Comparison of ENCODE assay signal across 8 cellular contexts in genomic region chr17:58517378-58517927, GRCh38. TPM values are rescaled to one million over a fixed set of nuclear protein-coding genes. Genes with fewer than 3 reads are reported as not detected.
DNase-seq lines count a peak whose midpoint lies in the region; ATAC-seq and TF ChIP-seq lines count a peak whose summit lies in the region.

No MANE protein-coding gene starts in this region.

- intact Hi-C loops in adrenal gland (cut with DNase I) (no loop called here), lower leg skin (cut with DNase I; ENCODE audit: low total_unique reads) (no loop called here), vagina (cut with DNase I) (loop anchor here (5.0 kb wide), 1 partner anchor 1540 kb away; the partner anchor contains the start of gene SCPEP1)

- H3K9me3 Mint-ChIP-seq in stimulated activated naive CD8-positive, alpha-beta T cell treated with anti-CD3 and anti-CD28 coated beads, Interleukin-15, Interleukin-2, amounts not matched to agents 100 ng/mL and 50 ng/mL, for 24 hours: no peaks in the 10 kb centered on the region

- peaks cover 0 to 17% of the 10 kb centered on the region in 2 donors for H3K36me3 ChIP-seq in adrenal gland (replicated peaks in 1 of 2)
- H3K36me3 ChIP-seq in vagina: peaks cover 0 to 2% of the 10 kb centered on the region in 2 donors

- H3K4me3 Mint-ChIP-seq in stimulated activated naive CD8-positive, alpha-beta T cell treated with anti-CD3 and anti-CD28 coated beads, Interleukin-15, Interleukin-2, amounts not matched to agents 100 ng/mL and 50 ng/mL, for 24 hours: peak overlapping the region; percentile 93

- POLR2A ChIA-PET in GM10248 (lab: Yijun Ruan, JAX): interaction anchor here (0.6 to 1.8 kb wide), 3 partner anchors 12 to 140 kb away, joined by 4 to 6 read pairs (median 5); no protein-coding TSS in a partner anchor

- DNase-seq in stimulated activated naive CD8-positive, alpha-beta T cell treated with anti-CD3 and anti-CD28 coated beads, Interleukin-15, Interleukin-2, amounts not matched to agents 100 U/mL and 50 U/mL, for 24 hours: no peak
- no peak for DNase-seq in adrenal gland
- DNase-seq in lower leg skin (ENCODE audit: low spot score in 2 of 2): no peak
- DNase-seq in vagina (ENCODE audit: extremely low spot score in 2 of 2): no peak
- DNase-seq in GM10248 (ENCODE audit: extremely low spot score): no peak
- no peak for DNase-seq in dermis blood vessel endothelial cell

- no peak for TF ChIP-seq CTCF in adrenal gland (IDR thresholded peaks at IDR 0.05)
- TF ChIP-seq CTCF in lower leg skin (IDR thresholded peaks at IDR 0.05): no peak
- no peak for TF ChIP-seq CTCF in vagina (IDR thresholded peaks at IDR 0.05)
- no peak for TF ChIP-seq CTCF in GM10248 (IDR thresholded peaks at IDR 0.05; ENCODE audit: control extremely low read depth, extremely low read depth, low read depth, missing control alignments)

- H3K27ac Mint-ChIP-seq in stimulated activated naive CD8-positive, alpha-beta T cell treated with anti-CD3 and anti-CD28 coated beads, Interleukin-15, Interleukin-2, amounts not matched to agents 100 ng/mL and 50 ng/mL, for 24 hours: peak overlapping the region; percentile 96

- CTCF ChIA-PET in GM10248 (lab: Yijun Ruan, JAX): interaction anchor here (1.4 to 2.6 kb wide), 6 partner anchors 12 to 513 kb away, joined by 3 to 31 read pairs (median 10); no protein-coding TSS in a partner anchor

- H3K4me1 ChIP-seq in adrenal gland (replicated peaks in 1 of 2) (peaks cover 19 to 58% of the 10 kb centered on the region in 2 donors), vagina (peaks cover 46% of the 10 kb centered on the region)

- H3K4me3 ChIP-seq in adrenal gland (peak overlapping the region in 3 of 4 donors; percentile 4 to 61 (median 53)), lower leg skin (ENCODE audit: low read depth, poor library complexity, severe bottlenecking) (peak overlapping the region; percentile 42), vagina (peak overlapping the region; percentile 61 to 71)

- peaks cover 55% of the 10 kb centered on the region for H3K4me1 Mint-ChIP-seq in stimulated activated naive CD8-positive, alpha-beta T cell treated with anti-CD3 and anti-CD28 coated beads, Interleukin-15, Interleukin-2, amounts not matched to agents 100 ng/mL and 50 ng/mL, for 24 hours (ENCODE audit: low read depth)

- WGBS in adrenal gland, 4 donors: 0 to 3% (median 1%) methylated on average over 5 to 27 of the region's 27 CpGs
- 0 to 3% methylated on average over 12 to 22 of the region's 27 CpGs for WGBS in lower leg skin, 2 donors

- no peaks in the 10 kb centered on the region for H3K9me3 ChIP-seq in adrenal gland (replicated peaks in 1 of 3)
- H3K9me3 ChIP-seq in vagina: no peaks in the 10 kb centered on the region

- peaks cover 16% of the 10 kb centered on the region for H3K36me3 Mint-ChIP-seq in stimulated activated naive CD8-positive, alpha-beta T cell treated with anti-CD3 and anti-CD28 coated beads, Interleukin-15, Interleukin-2, amounts not matched to agents 100 ng/mL and 50 ng/mL, for 24 hours (ENCODE audit: low read depth)

- peak; percentile 39 to 47 for TF ChIP-seq POLR2A in adrenal gland (IDR thresholded peaks at IDR 0.05)
- no peak for TF ChIP-seq POLR2A in lower leg skin (IDR thresholded peaks at IDR 0.05)
- TF ChIP-seq POLR2A in vagina (IDR thresholded peaks at IDR 0.05): no peak

- no peaks in the 10 kb centered on the region for H3K27me3 ChIP-seq in adrenal gland
- H3K27me3 ChIP-seq in vagina: no peaks in the 10 kb centered on the region

- H3K27ac ChIP-seq in adrenal gland (peak overlapping the region; percentile 48 to 93 (median 87)), vagina (peak overlapping the region; percentile 93)

- ATAC-seq in stimulated activated naive CD8-positive, alpha-beta T cell treated with anti-CD3 and anti-CD28 coated beads, Interleukin-15, Interleukin-2, amounts not matched to agents 100 U/mL and 50 U/mL, for 24 hours: no peak
- ATAC-seq in HG02870 (IDR thresholded peaks at IDR 0.05; ENCODE audit: unreplicated experiment): no peak

- peaks cover 4% of the 10 kb centered on the region for H3K27me3 Mint-ChIP-seq in stimulated activated naive CD8-positive, alpha-beta T cell treated with anti-CD3 and anti-CD28 coated beads, Interleukin-15, Interleukin-2, amounts not matched to agents 100 ng/mL and 50 ng/mL, for 24 hours

RNA-seq across cellular contexts. Expression of gene MTMR4, which starts 3.0 kb away (rescaled TPM):
- total RNA-seq in adrenal gland (10 to 100 TPM; 36.4 to 72.0 (median 43.7) TPM), lower leg skin (10 to 100 TPM; 37.6 to 50.2 (median 38.8) TPM), vagina (15.7 TPM), dermis blood vessel endothelial cell (53.9 and 57.5 TPM in 2 replicates)
- polyA plus RNA-seq in adrenal gland: 10 to 100 TPM; 11.4 to 43.1 (median 17.0) TPM

RNA-seq across cellular contexts. Expression of gene HSF5, which starts 29.2 kb away (rescaled TPM):
- total RNA-seq in adrenal gland (not detected), lower leg skin (under 1 TPM in 2 of 4 donors, not detected in 2; 0.08 to 0.10 TPM), vagina (0.25 TPM), dermis blood vessel endothelial cell (0.05 and 0.17 TPM in 2 replicates)
- under 1 TPM; 0.03 to 0.08 (median 0.04) TPM for polyA plus RNA-seq in adrenal gland

Comparison
In these comparisons a context has a peak if more than half of its experiments do, and no peak if none do; other contexts are left out.
1. POLR2A ChIP-seq: peak in adrenal gland (2 of 2); none in lower leg skin (0 of 2) and vagina (0 of 2).
2. Peak in every context shown above with its lines, with median percentiles within 50 percentile points of each other: H3K4me3 ChIP-seq.